In the genomic region with DNA sequence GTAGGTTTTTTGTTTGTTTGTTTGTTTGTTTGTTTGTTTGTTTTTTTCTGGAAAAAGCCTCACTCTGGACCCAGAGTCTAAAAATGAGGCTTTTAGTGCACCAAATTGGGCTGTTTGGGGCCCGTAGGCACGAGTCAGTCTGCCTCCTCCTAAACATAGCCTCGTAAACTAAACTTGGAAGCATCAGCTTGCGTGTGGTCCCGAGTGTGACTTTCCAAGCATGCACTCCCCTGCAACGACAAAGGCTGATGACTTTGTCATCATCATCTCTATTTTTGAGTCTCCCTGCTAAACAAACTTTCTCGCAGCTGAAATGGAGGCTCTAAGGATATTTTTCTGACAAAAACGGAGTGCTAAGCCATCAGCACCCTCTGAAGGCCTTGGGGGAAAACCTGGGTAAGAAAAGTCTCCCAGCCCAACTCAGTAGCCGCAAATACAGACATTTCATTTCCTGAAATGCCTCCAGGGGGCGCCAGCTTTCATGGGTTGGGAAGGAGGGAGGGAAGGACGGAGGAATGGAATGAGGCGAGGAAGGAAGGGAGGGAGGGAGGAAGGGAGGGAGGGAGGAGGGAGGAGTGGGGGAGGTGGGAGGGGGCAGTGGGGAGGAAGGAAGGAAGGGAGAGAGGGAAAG, we compare ENCODE assay signal across 8 cellular contexts.
DNase-seq lines count a peak whose midpoint lies in the region; TF ChIP-seq lines count a peak whose summit lies in the region.

No MANE protein-coding gene starts in this region.

- H3K27me3 ChIP-seq in SJSA1 (replicated peaks) (no peaks in the 10 kb centered on the region), transverse colon (peaks cover 12% of the 10 kb centered on the region)

- H3K4me3 ChIP-seq in SJSA1 (no peak overlapping the region), epithelial cell of esophagus (ENCODE audit: low read length) (no peak overlapping the region), mesodermal cell (ENCODE audit: extremely low read depth, insufficient read depth, low read length, poor library complexity, severe bottlenecking) (no peak overlapping the region), transverse colon (no peak overlapping the region)

- H3K4me1 ChIP-seq in SJSA1 (replicated peaks), result peaks cover 65% of the 10 kb centered on the region
- peaks cover 63% of the 10 kb centered on the region for H3K4me1 ChIP-seq in mesodermal cell (ENCODE audit: control insufficient read depth, insufficient read depth, low read length, poor library complexity, severe bottlenecking)
- H3K4me1 ChIP-seq in transverse colon, result peaks cover 5 to 30% (median 24%) of the 10 kb centered on the region in 4 donors

- H3K9me3 ChIP-seq in SJSA1 (replicated peaks) (no peaks in the 10 kb centered on the region), mesodermal cell (ENCODE audit: control insufficient read depth, low read length) (no peaks in the 10 kb centered on the region), transverse colon (no peaks in the 10 kb centered on the region)

- TF ChIP-seq POLR2A in transverse colon (IDR thresholded peaks at IDR 0.05), result no peak

- DNase-seq in DMS 273 (lab: John Stamatoyannopoulos, UW; ENCODE audit: unreplicated experiment) (peak; percentile 89), DMS 273 treated with DMSO at 0.1 percent for 48 hours (lab: John Stamatoyannopoulos, UW) (no peak), Kasumi-1 (lab: John Stamatoyannopoulos, UW) (peak; percentile 53 to 63), SJSA1 (ENCODE audit: low read depth in 1 of 2, low spot score in 2 of 2) (peak; percentile 95 to 98), epithelial cell of esophagus (ENCODE audit: low read depth) (peak; percentile 83), transverse colon (peak; percentile 83), HPDE6-E6E7 (ENCODE audit: extremely low spot score) (no peak)

- in situ Hi-C loops in transverse colon (cut with MboI; ENCODE audit: low pct_ligation_motif_present in 1 of 4, low pct_unique_long_range_greater_than_20kb in 1 of 4, low sequenced_read_pairs in 3 of 4), result loop anchor here (5.0 to 25.0 kb wide), 4 partner anchors 204 to 253 kb away; no protein-coding TSS in a partner anchor

- peak overlapping the region; percentile 82 for H3K27ac ChIP-seq in SJSA1
- H3K27ac ChIP-seq in mesodermal cell (ENCODE audit: low read depth, low read length, severe bottlenecking), result peak overlapping the region; percentile 18
- peak overlapping the region; percentile 33 to 82 (median 68) for H3K27ac ChIP-seq in transverse colon

- intact Hi-C loops in transverse colon (cut with DNase I; ENCODE audit: low total_unique reads), result loop anchor here (1.0 to 5.0 kb wide), 2 partner anchors 219 to 250 kb away; no protein-coding TSS in a partner anchor

- TF ChIP-seq EP300 in transverse colon (IDR thresholded peaks at IDR 0.05; ENCODE audit: low read depth), result no peak

- H3K36me3 ChIP-seq in SJSA1 (no peaks in the 10 kb centered on the region), mesodermal cell (ENCODE audit: control insufficient read depth, insufficient read depth, low read length) (no peaks in the 10 kb centered on the region), transverse colon (no peaks in the 10 kb centered on the region)

- 57 to 61% methylated on average over 7 to 10 of the region's 12 CpGs for WGBS in mesodermal cell (ENCODE audit: insufficient coverage in 2 of 2), 2 experiments
- WGBS in transverse colon (ENCODE audit: low coverage in 1 of 2), 2 donors, result 15 to 20% methylated on average over 1 to 11 of the region's 12 CpGs

- TF ChIP-seq CTCF in epithelial cell of esophagus (IDR thresholded peaks at IDR 0.05; ENCODE audit: insufficient read depth, low read depth, low read length, missing control alignments) (peak; percentile 75), transverse colon (IDR thresholded peaks at IDR 0.05) (peak; percentile 60 to 69 (median 65))

Comparison
In these comparisons a context has a peak if more than half of its experiments do, and no peak if none do; other contexts are left out.
1. DNase-seq: peak in DMS 273 (single experiment), Kasumi-1 (2 of 2), SJSA1 (2 of 2), epithelial cell of esophagus (single experiment) and transverse colon (single experiment); none in DMS 273 treated with DMSO at 0.1 percent for 48 hours (single experiment) and HPDE6-E6E7 (single experiment).
2. H3K27ac ChIP-seq: peak in every context shown above with its lines; median percentile 82 in SJSA1; 68 in transverse colon; 18 in mesodermal cell.